ENCODE assay signal across 20 cellular contexts in genomic region chr7:149565096-149565382, GRCh38.
DNase-seq lines count a peak whose midpoint lies in the region; ATAC-seq, FAIRE-seq and TF ChIP-seq lines count a peak whose summit lies in the region.
"Had no signal": no experiment of that assay in that cellular context is flagged by ENCODE, and none has a peak within 500 bp of the region (broad histone marks: within the 10 kb centered on the region; RNA-seq: fewer than 3 reads in every experiment).

No MANE protein-coding gene starts in this region.

- no peak for DNase-seq in CD8-positive, alpha-beta T cell
- DNase-seq in activated naive CD8-positive, alpha-beta T cell treated with anti-CD3 and anti-CD28 coated beads for 36 hours = no peak
- no peak for DNase-seq in K562 (ENCODE audit: extremely low read depth in 1 of 4, low spot score in 3 of 4)
- DNase-seq in mucosa of descending colon = no peak
- no peak for DNase-seq in effector CD4-positive, alpha-beta T cell
- no peak for DNase-seq in activated gamma-delta T cell treated with Interleukin-2 at 50 U/mL for 16 hours
- DNase-seq in GM19240 (ENCODE audit: insufficient read length, low spot score) = no peak
- DNase-seq: Caco-2; CD4-positive, alpha-beta memory T cell; DMS 273 treated with DMSO at 0.1 percent for 48 hours; DMS79; EL; GDM1; H9 had no signal

- intact Hi-C loops in CD8-positive, alpha-beta T cell (cut with DNase I, micrococcal nuclease) = no loop called here
- intact Hi-C loops in K562 (cut with micrococcal nuclease) = no loop called here
- intact Hi-C loops in mucosa of descending colon (cut with DNase I, micrococcal nuclease) = no loop called here

- in situ Hi-C loops in K562 (cut with MboI) = no loop called here

- H3K4me3 ChIP-seq in CD8-positive, alpha-beta T cell (ENCODE audit: low read depth, low read length) = no peak overlapping the region
- H3K4me3 ChIP-seq in K562 (no peak overlapping the region), mucosa of descending colon (no peak overlapping the region)
- H3K4me3 ChIP-seq: GM23338 had no signal

- ATAC-seq in CD8-positive, alpha-beta T cell = no peak
- ATAC-seq in K562 = no peak
- peak; percentile 81 for ATAC-seq in mucosa of descending colon
- no peak for ATAC-seq in GM19328 (IDR thresholded peaks at IDR 0.05; ENCODE audit: unreplicated experiment)
- ATAC-seq: GM23338, HCT116 had no signal

- peaks cover 72% of the 10 kb centered on the region for H3K36me3 Mint-ChIP-seq in CD8-positive, alpha-beta T cell
- H3K36me3 Mint-ChIP-seq in activated naive CD8-positive, alpha-beta T cell treated with anti-CD3 and anti-CD28 coated beads for 36 hours = peaks cover 57% of the 10 kb centered on the region

- TF ChIP-seq CTCF in CD8-positive, alpha-beta T cell (IDR thresholded peaks at IDR 0.05) = no peak
- no peak for TF ChIP-seq CTCF in K562 (IDR thresholded peaks at IDR 0.05 in 2 of 3, conservative IDR thresholded peaks at IDR 0.05 in 1 of 3; ENCODE audit: insufficient read depth in 2 of 3, low read depth in 1 of 3, low read length in 3 of 3)
- TF ChIP-seq CTCF in mucosa of descending colon (IDR thresholded peaks at IDR 0.05) = no peak

- no peak for TF ChIP-seq EP300 in K562 (IDR thresholded peaks at IDR 0.05; ENCODE audit: low read length)

- H2AFZ ChIP-seq in K562 (ENCODE audit: low read depth, low read length) = no peak overlapping the region
- H2AFZ ChIP-seq: GM23338 had no signal

- H3K9ac ChIP-seq in K562 (ENCODE audit: insufficient read depth in 1 of 2, low read depth in 2 of 2, low read length in 2 of 2) = no peak overlapping the region

- peaks cover 22% of the 10 kb centered on the region for H3K4me1 Mint-ChIP-seq in CD8-positive, alpha-beta T cell (ENCODE audit: low read depth)
- peaks cover 13% of the 10 kb centered on the region for H3K4me1 Mint-ChIP-seq in activated naive CD8-positive, alpha-beta T cell treated with anti-CD3 and anti-CD28 coated beads for 36 hours
- H3K4me1 Mint-ChIP-seq: GM23338 had no signal

- FAIRE-seq in K562 (lab: Jason Lieb, UNC) = no peak
- FAIRE-seq: D721Med, GM12891, GM18507 had no signal

- no peak overlapping the region for H3K4me3 Mint-ChIP-seq in CD8-positive, alpha-beta T cell
- H3K4me3 Mint-ChIP-seq in activated naive CD8-positive, alpha-beta T cell treated with anti-CD3 and anti-CD28 coated beads for 36 hours = no peak overlapping the region
- H3K4me3 Mint-ChIP-seq: CD4-positive, alpha-beta memory T cell; GM23338; H9 had no signal

- no peaks in the 10 kb centered on the region for H3K9me3 ChIP-seq in CD8-positive, alpha-beta T cell (ENCODE audit: low read length)
- H3K9me3 ChIP-seq in K562 (replicated peaks; ENCODE audit: control insufficient read depth, insufficient read depth, low read depth, low read length) = no peaks in the 10 kb centered on the region; the same call in 1 of the 2 replicates
- peaks cover 15% of the 10 kb centered on the region for H3K9me3 ChIP-seq in mucosa of descending colon

- peaks cover 10% of the 10 kb centered on the region for H3K9me3 Mint-ChIP-seq in CD8-positive, alpha-beta T cell
- peaks cover 15% of the 10 kb centered on the region for H3K9me3 Mint-ChIP-seq in activated naive CD8-positive, alpha-beta T cell treated with anti-CD3 and anti-CD28 coated beads for 36 hours

- H3K4me1 ChIP-seq in CD8-positive, alpha-beta T cell (ENCODE audit: insufficient read depth, low read length) = no peaks in the 10 kb centered on the region
- H3K4me1 ChIP-seq in K562 (replicated peaks in 1 of 2; ENCODE audit: control insufficient read depth in 2 of 2, insufficient read depth in 2 of 2, low read length in 2 of 2) (peaks cover 3 to 11% of the 10 kb centered on the region in 2 experiments; a peak in 4 of 5 replicates), mucosa of descending colon (ENCODE audit: low read depth) (no peaks in the 10 kb centered on the region)
- H3K4me1 ChIP-seq: Caco-2 had no signal

- peaks cover 6% of the 10 kb centered on the region for H3K36me3 ChIP-seq in CD8-positive, alpha-beta T cell (ENCODE audit: insufficient read depth, low read length)
- H3K36me3 ChIP-seq in K562 (ENCODE audit: control insufficient read depth, insufficient read depth, low read length) = peaks cover 58% of the 10 kb centered on the region
- no peaks in the 10 kb centered on the region for H3K36me3 ChIP-seq in mucosa of descending colon (ENCODE audit: low read depth)

- CTCF ChIA-PET in CD8-positive, alpha-beta T cell (lab: Charles Lee) = no interaction called here
- CTCF ChIA-PET in K562 (lab: Yijun Ruan, JAX; ENCODE audit: low intra/inter-chr PET ratio) = no interaction called here

- H3K27me3 ChIP-seq in CD8-positive, alpha-beta T cell (ENCODE audit: insufficient read depth, low read length) = no peaks in the 10 kb centered on the region
- no peaks in the 10 kb centered on the region for H3K27me3 ChIP-seq in K562 (ENCODE audit: control insufficient read depth in 2 of 2, insufficient read depth in 2 of 2, low read length in 2 of 2)

- H3K27ac ChIP-seq in CD8-positive, alpha-beta T cell (ENCODE audit: low read depth, low read length) = no peak overlapping the region
- H3K27ac ChIP-seq in K562 (ENCODE audit: extremely low read depth, low read depth, low read length) = peak overlapping the region; percentile 31; the same call in 1 of the 3 replicates

- POLR2A ChIA-PET in CD8-positive, alpha-beta T cell (lab: Charles Lee) = no interaction called here
- POLR2A ChIA-PET in K562 (lab: Yijun Ruan, JAX) = interaction anchor here (0.7 to 1.0 kb wide), 2 partner anchors 9 to 25 kb away, joined by 3 read pairs; no protein-coding TSS in a partner anchor

- H3K79me2 ChIP-seq in K562 (ENCODE audit: control insufficient read depth, insufficient read depth, low read length) = peaks cover 23% of the 10 kb centered on the region

- 88% methylated on average over 1 of the region's 1 CpG for WGBS in K562 (ENCODE audit: insufficient coverage, low coverage, missing lambda C conversion rate)

- H3K27me3 Mint-ChIP-seq in CD8-positive, alpha-beta T cell (ENCODE audit: low read depth) = no peaks in the 10 kb centered on the region
- no peaks in the 10 kb centered on the region for H3K27me3 Mint-ChIP-seq in activated naive CD8-positive, alpha-beta T cell treated with anti-CD3 and anti-CD28 coated beads for 36 hours
- H3K27me3 Mint-ChIP-seq: CD4-positive, alpha-beta memory T cell had no signal

- H3K4me2 ChIP-seq in K562 (ENCODE audit: insufficient read depth, low read length) = no peak overlapping the region
- H3K4me2 ChIP-seq: GM23338 had no signal

- TF ChIP-seq RAD21 in K562 (CRISPR knock-in tag; conservative IDR thresholded peaks at IDR 0.05 in 1 of 2, IDR thresholded peaks at IDR 0.05 in 1 of 2) = no peak

- TF ChIP-seq POLR2A in K562 (conservative IDR thresholded peaks at IDR 0.05) = no peak

- H3K9me1 ChIP-seq in K562 (ENCODE audit: control insufficient read depth, insufficient read depth, low read length) = no peaks in the 10 kb centered on the region

- H3K27ac Mint-ChIP-seq in CD8-positive, alpha-beta T cell = peak overlapping the region; percentile 33
- H3K27ac Mint-ChIP-seq in activated naive CD8-positive, alpha-beta T cell treated with anti-CD3 and anti-CD28 coated beads for 36 hours = peak overlapping the region; percentile 67
- H3K27ac Mint-ChIP-seq: GM23338, H9 had no signal

- BruUV-seq in K562 (replicated peaks; lab: Mats Ljungman, UMichigan) = no TSS peak

- H4K20me1 ChIP-seq in K562 (replicated peaks; ENCODE audit: control insufficient read depth, insufficient read depth, low read length) = no peaks in the 10 kb centered on the region

TF ChIP-seq in K562, 482 proteins besides CTCF, POLR2A, EP300 and RAD21:
- TF ChIP-seq, protein P1, sequence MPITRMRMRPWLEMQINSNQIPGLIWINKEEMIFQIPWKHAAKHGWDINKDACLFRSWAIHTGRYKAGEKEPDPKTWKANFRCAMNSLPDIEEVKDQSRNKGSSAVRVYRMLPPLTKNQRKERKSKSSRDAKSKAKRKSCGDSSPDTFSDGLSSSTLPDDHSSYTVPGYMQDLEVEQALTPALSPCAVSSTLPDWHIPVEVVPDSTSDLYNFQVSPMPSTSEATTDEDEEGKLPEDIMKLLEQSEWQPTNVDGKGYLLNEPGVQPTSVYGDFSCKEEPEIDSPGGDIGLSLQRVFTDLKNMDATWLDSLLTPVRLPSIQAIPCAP (CRISPR knock-in tag; IDR thresholded peaks at IDR 0.05; ENCODE audit: borderline replicate concordance) = no peak
- TF ChIP-seq KLF6 (CRISPR knock-in tag; IDR thresholded peaks at IDR 0.05; ENCODE audit: borderline replicate concordance) (no peak), ZNF444 (CRISPR knock-in tag; IDR thresholded peaks at IDR 0.05) (no peak)
